Comparison of ENCODE assay signal across 9 cellular contexts in genomic region chr6:109379706-109380105, GRCh38. TPM values are rescaled to one million over a fixed set of nuclear protein-coding genes. Genes with fewer than 3 reads are reported as not detected.
DNase-seq lines count a peak whose midpoint lies in the region; ATAC-seq and TF ChIP-seq lines count a peak whose summit lies in the region.
"Had no signal": no experiment of that assay in that cellular context is flagged by ENCODE, and none has a peak within 500 bp of the region (broad histone marks: within the 10 kb centered on the region; RNA-seq: fewer than 3 reads in every experiment).

No MANE protein-coding gene starts in this region.

- 11 to 13% methylated on average over 2 of the region's 2 CpGs for WGBS in transverse colon (ENCODE audit: low coverage in 1 of 2), 2 donors

- H3K9me3 ChIP-seq in left lung (no peaks in the 10 kb centered on the region), transverse colon (no peaks in the 10 kb centered on the region)

- H3K9me3 Mint-ChIP-seq in activated naive CD4-positive, alpha-beta T cell treated with anti-CD3 and anti-CD28 coated beads for 36 hours: no peaks in the 10 kb centered on the region
- no peaks in the 10 kb centered on the region for H3K9me3 Mint-ChIP-seq in activated naive CD8-positive, alpha-beta T cell treated with anti-CD3 and anti-CD28 coated beads, Interleukin-2, amount 50 U/mL, for 24 hours

- no peak for TF ChIP-seq POLR2A in transverse colon (IDR thresholded peaks at IDR 0.05)

- H3K4me3 ChIP-seq in left lung (peak overlapping the region; percentile 83 to 93), transverse colon (peak overlapping the region in 3 of 4 donors; percentile 59 to 99 (median 70))

- H3K36me3 ChIP-seq in left lung (peaks cover 3 to 39% of the 10 kb centered on the region in 2 donors), transverse colon (peaks cover 0 to 29% (median 10%) of the 10 kb centered on the region in 4 donors)

- no peak for DNase-seq in activated naive CD4-positive, alpha-beta T cell treated with anti-CD3 and anti-CD28 coated beads for 36 hours
- DNase-seq in activated naive CD4-positive, alpha-beta T cell treated with anti-CD3 and anti-CD28 coated beads, Interleukin-2, amount 50 U/mL, for 16 hours: no peak
- no peak for DNase-seq in activated naive CD8-positive, alpha-beta T cell treated with anti-CD3 and anti-CD28 coated beads, Interleukin-2, amount 50 U/mL, for 24 hours
- DNase-seq in left lung: no peak
- DNase-seq in transverse colon: no peak
- DNase-seq in NCI-H2196 (lab: John Stamatoyannopoulos, UW; ENCODE audit: unreplicated experiment): no peak
- no peak for DNase-seq in HT-29 (ENCODE audit: low spot score)
- no peak for DNase-seq in COLO668 (lab: John Stamatoyannopoulos, UW; ENCODE audit: unreplicated experiment)
- DNase-seq: DMS153 had no signal

- H3K36me3 Mint-ChIP-seq in activated naive CD4-positive, alpha-beta T cell treated with anti-CD3 and anti-CD28 coated beads for 36 hours (ENCODE audit: low read depth): peaks cover 45% of the 10 kb centered on the region
- peaks cover 49% of the 10 kb centered on the region for H3K36me3 Mint-ChIP-seq in activated naive CD8-positive, alpha-beta T cell treated with anti-CD3 and anti-CD28 coated beads, Interleukin-2, amount 50 U/mL, for 24 hours (ENCODE audit: low read depth)

- no peaks in the 10 kb centered on the region for H3K27me3 ChIP-seq in left lung
- H3K27me3 ChIP-seq in transverse colon: no peaks in the 10 kb centered on the region

- intact Hi-C loops in activated naive CD4-positive, alpha-beta T cell treated with anti-CD3 and anti-CD28 coated beads for 36 hours (cut with micrococcal nuclease): loop anchor here (5.0 to 10.0 kb wide), 10 partner anchors 437 to 1667 kb away; partner anchors contain the start of genes AMD1, CDC40, OSTM1 and SCML4
- intact Hi-C loops in left lung (cut with DNase I): loop anchor here in 1 of 2 donors (10.0 kb wide), 1 partner anchor 195 kb away; no protein-coding TSS in a partner anchor
- intact Hi-C loops in transverse colon (cut with DNase I; ENCODE audit: low total_unique reads): loop anchor here (5.0 kb wide), 1 partner anchor 192 kb away; no protein-coding TSS in a partner anchor

- peaks cover 18 to 66% of the 10 kb centered on the region in 2 donors for H3K4me1 ChIP-seq in left lung
- H3K4me1 ChIP-seq in transverse colon: peaks cover 9 to 51% (median 24%) of the 10 kb centered on the region in 4 donors

- TF ChIP-seq EP300 in transverse colon (IDR thresholded peaks at IDR 0.05; ENCODE audit: low read depth): no peak

- peak overlapping the region; percentile 96 for H3K4me3 Mint-ChIP-seq in activated naive CD4-positive, alpha-beta T cell treated with anti-CD3 and anti-CD28 coated beads for 36 hours
- H3K4me3 Mint-ChIP-seq in activated naive CD8-positive, alpha-beta T cell treated with anti-CD3 and anti-CD28 coated beads, Interleukin-2, amount 50 U/mL, for 24 hours: peak overlapping the region; percentile 85

- H3K27me3 Mint-ChIP-seq in activated naive CD4-positive, alpha-beta T cell treated with anti-CD3 and anti-CD28 coated beads for 36 hours (ENCODE audit: low read depth): no peaks in the 10 kb centered on the region
- no peaks in the 10 kb centered on the region for H3K27me3 Mint-ChIP-seq in activated naive CD8-positive, alpha-beta T cell treated with anti-CD3 and anti-CD28 coated beads, Interleukin-2, amount 50 U/mL, for 24 hours

- ATAC-seq in activated naive CD8-positive, alpha-beta T cell treated with anti-CD3 and anti-CD28 coated beads, Interleukin-2, amount 50 U/mL, for 24 hours: no peak
- no peak for ATAC-seq in left lung

- peaks cover 51% of the 10 kb centered on the region for H3K4me1 Mint-ChIP-seq in activated naive CD4-positive, alpha-beta T cell treated with anti-CD3 and anti-CD28 coated beads for 36 hours (ENCODE audit: low read depth)
- H3K4me1 Mint-ChIP-seq in activated naive CD8-positive, alpha-beta T cell treated with anti-CD3 and anti-CD28 coated beads, Interleukin-2, amount 50 U/mL, for 24 hours: peaks cover 64% of the 10 kb centered on the region

- CTCF ChIA-PET in activated naive CD4-positive, alpha-beta T cell treated with anti-CD3 and anti-CD28 coated beads for 36 hours (lab: Charles Lee): interaction anchor here (1.0 to 1.3 kb wide), 2 partner anchors 103 to 192 kb away, joined by 3 to 4 read pairs; no protein-coding TSS in a partner anchor

- H3K27ac ChIP-seq in left lung (peak overlapping the region in 1 of 2 donors; percentile 100), transverse colon (peak overlapping the region in 3 of 4 donors; percentile 97 to 100 (median 98))

- TF ChIP-seq CTCF in left lung (IDR thresholded peaks at IDR 0.05): no peak
- no peak for TF ChIP-seq CTCF in transverse colon (IDR thresholded peaks at IDR 0.05)

- H3K27ac Mint-ChIP-seq in activated naive CD4-positive, alpha-beta T cell treated with anti-CD3 and anti-CD28 coated beads for 36 hours: peak overlapping the region; percentile 77
- H3K27ac Mint-ChIP-seq in activated naive CD8-positive, alpha-beta T cell treated with anti-CD3 and anti-CD28 coated beads, Interleukin-2, amount 50 U/mL, for 24 hours: peak overlapping the region; percentile 77

- in situ Hi-C loops in transverse colon (cut with MboI; ENCODE audit: low pct_ligation_motif_present in 1 of 4, low pct_unique_long_range_greater_than_20kb in 1 of 4, low sequenced_read_pairs in 3 of 4): loop anchor here (5.0 to 25.0 kb wide), 7 partner anchors 75 to 842 kb away; partner anchors contain the start of genes MICAL1 (in 2 of the 4), CEP57L1 (in 1 of the 4) and SESN1 (in 1 of the 4)

RNA-seq across cellular contexts. Expression of gene CD164, which starts 2.6 kb away (rescaled TPM):
- total RNA-seq in activated naive CD4-positive, alpha-beta T cell treated with anti-CD3 and anti-CD28 coated beads for 36 hours: 100 to 1,000 TPM; 177 to 180 TPM
- 100 to 1,000 TPM; 266 to 284 TPM for total RNA-seq in left lung
- total RNA-seq in transverse colon: 100 to 1,000 TPM; 109 to 448 (median 313) TPM
- total RNA-seq in HT-29 (2014; rRNA removed; shearing (Covaris generic)): 120 and 123 TPM in 2 replicates
